In the genomic region with DNA sequence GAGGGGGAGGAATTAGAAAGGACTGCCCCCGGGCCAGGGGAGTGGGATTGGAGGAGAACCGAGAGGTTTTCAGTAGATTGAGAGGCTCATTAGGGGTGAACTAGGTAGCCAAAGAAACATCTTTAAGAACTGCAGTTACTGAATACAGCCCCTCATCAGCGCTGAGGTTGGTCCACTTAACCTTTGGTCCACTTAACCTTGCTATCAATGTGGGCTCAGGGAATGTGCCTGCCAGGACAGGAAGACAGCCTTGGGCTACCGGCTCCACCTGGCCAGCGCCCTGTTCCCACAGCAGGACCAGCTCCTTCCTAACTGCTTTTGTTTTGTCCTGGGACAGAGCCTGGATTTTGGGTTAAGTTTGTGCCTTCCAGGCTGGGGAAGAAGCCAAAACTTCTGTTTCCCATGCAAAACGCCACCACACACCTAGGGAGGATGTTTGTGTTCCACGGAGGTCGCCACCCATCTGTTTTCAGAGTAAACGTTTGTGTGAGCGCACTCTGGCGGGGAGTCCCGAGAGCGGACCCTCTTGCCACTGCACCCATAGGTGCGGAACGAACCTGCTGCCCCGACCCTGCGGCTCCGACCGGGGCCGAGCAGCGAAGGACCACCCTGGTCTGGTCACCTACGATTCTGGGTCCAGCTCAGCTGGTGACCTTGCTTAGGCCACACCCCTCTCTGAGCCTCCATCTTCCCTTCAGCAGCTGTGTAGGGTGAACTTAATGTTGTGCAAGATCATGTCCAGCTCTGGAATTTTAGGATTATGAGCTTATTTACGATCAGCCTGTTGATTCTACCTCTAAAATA, we compare ENCODE assay signal across 19 cellular contexts.
"Had no signal": no experiment of that assay in that cellular context is flagged by ENCODE, and none has a peak within 500 bp of the region (broad histone marks: within the 10 kb centered on the region; RNA-seq: fewer than 3 reads in every experiment).

No MANE protein-coding gene starts in this region.

- H3K27ac ChIP-seq: coronary artery, neutrophil, parathyroid adenoma, transverse colon had no signal

- H3K27me3 ChIP-seq: neutrophil, transverse colon had no signal

- H3K36me3 ChIP-seq: transverse colon had no signal

- H3K27ac Mint-ChIP-seq: activated CD4-positive, alpha-beta T cell treated with anti-CD3 and anti-CD28 coated beads, Interleukin-2, amount 10 ng/mL, durations not matched to agents 7 days and 5 days; activated naive CD8-positive, alpha-beta T cell; activated T-cell treated with anti-CD3 and anti-CD28 coated beads, Interleukin-2, amount 50 U/mL, for 72 hours had no signal

- H3K4me3 Mint-ChIP-seq: activated CD4-positive, alpha-beta T cell treated with anti-CD3 and anti-CD28 coated beads, Interleukin-2, amount 10 ng/mL, durations not matched to agents 7 days and 5 days; activated naive CD8-positive, alpha-beta T cell; activated T-cell treated with anti-CD3 and anti-CD28 coated beads, Interleukin-2, amount 50 U/mL, for 72 hours; central memory CD8-positive, alpha-beta T cell; naive B cell had no signal

- H3K4me3 ChIP-seq: coronary artery, skin epidermis, transverse colon had no signal

- H3K4me1 ChIP-seq: parathyroid adenoma, transverse colon had no signal

- DNase-seq: activated CD4-positive, alpha-beta T cell treated with anti-CD3 and anti-CD28 coated beads, Interleukin-2, amount 10 ng/mL, durations not matched to agents 7 days and 5 days; activated CD8-positive, alpha-beta memory T cell treated with anti-CD3 and anti-CD28 coated beads, Interleukin-2, amount 50 U/mL, for 48 hours; activated gamma-delta T cell treated with Interleukin-2 at 50 U/mL for 16 hours; activated T-cell treated with anti-CD3 and anti-CD28 coated beads, Interleukin-2, amount 50 U/mL, for 72 hours; amniotic stem cell; effector CD8-positive, alpha-beta T cell; foreskin melanocyte; left colon; naive B cell; stimulated activated CD4-positive, alpha-beta T cell treated with anti-CD3 and anti-CD28 coated beads, Interleukin-15, amount 100 ng/mL, for 24 hours; stimulated activated CD4-positive, alpha-beta T cell treated with anti-CD3 and anti-CD28 coated beads, Interleukin-4, amount 100 ng/mL, for 1 hour; stimulated activated naive CD4-positive, alpha-beta T cell treated with Interleukin-2 at 50 U/mL for 16 hours; transverse colon had no signal

- H3K9ac ChIP-seq: parathyroid adenoma had no signal

- H3K9me3 Mint-ChIP-seq: activated CD4-positive, alpha-beta T cell treated with anti-CD3 and anti-CD28 coated beads, Interleukin-2, amount 10 ng/mL, durations not matched to agents 7 days and 5 days; activated T-cell treated with anti-CD3 and anti-CD28 coated beads, Interleukin-2, amount 50 U/mL, for 72 hours; central memory CD8-positive, alpha-beta T cell; naive B cell had no signal

- H3K9me3 ChIP-seq: neutrophil, transverse colon had no signal

- ATAC-seq: activated T-cell treated with anti-CD3 and anti-CD28 coated beads, Interleukin-2, amount 50 U/mL, for 72 hours; left colon had no signal

- H2AFZ ChIP-seq: parathyroid adenoma had no signal
